ENCODE assay signal across 29 cellular contexts in genomic region chr10:78173360-78174020, GRCh38.
DNase-seq lines count a peak whose midpoint lies in the region; ATAC-seq and TF ChIP-seq lines count a peak whose summit lies in the region.
"Had no signal": no experiment of that assay in that cellular context is flagged by ENCODE, and none has a peak within 500 bp of the region (broad histone marks: within the 10 kb centered on the region; RNA-seq: fewer than 3 reads in every experiment).

No MANE protein-coding gene starts in this region.

- WGBS in IMR-90 (ENCODE audit: extremely low coverage in 2 of 2, insufficient read length in 1 of 2), 2 experiments = 100% methylated on average over 1 of the region's 6 CpGs; no CpG with 5 or more reads in 1 of the 2 experiments
- 79 to 89% methylated on average over 6 of the region's 6 CpGs for WGBS in lung, 2 donors

- in situ Hi-C loops in IMR-90 (cut with MboI; ENCODE audit: low sequenced_read_pairs) = no loop called here

- H4K5ac ChIP-seq in IMR-90 (ENCODE audit: low read depth, low read length) = no peak overlapping the region

- intact Hi-C loops in IMR-90 (cut with micrococcal nuclease) = no loop called here
- intact Hi-C loops in MCF 10A (cut with micrococcal nuclease) = no loop called here

- H3K4me3 ChIP-seq in IMR-90 (ENCODE audit: insufficient read depth, low read depth, low read length) (no peak overlapping the region), lung (no peak overlapping the region)
- H3K4me3 ChIP-seq: hepatocyte, Peyer's patch, right atrium auricular region, smooth muscle cell, testis had no signal

- H3K27me3 ChIP-seq in IMR-90 (ENCODE audit: control insufficient read depth, insufficient read depth, low read length) (peaks cover 8% of the 10 kb centered on the region), lung (ENCODE audit: control insufficient read depth, insufficient read depth) (no peaks in the 10 kb centered on the region)
- H3K27me3 ChIP-seq: Peyer's patch, right atrium auricular region, testis had no signal

- no peak overlapping the region for H3K4me2 ChIP-seq in IMR-90 (ENCODE audit: low read depth, low read length)
- H3K4me2 ChIP-seq: hepatocyte, smooth muscle cell had no signal

- H3K79me1 ChIP-seq in IMR-90 (ENCODE audit: low read depth in 1 of 2, low read length in 2 of 2) = no peaks in the 10 kb centered on the region

- H2AFZ ChIP-seq in IMR-90 (replicated peaks; ENCODE audit: low read length, poor library complexity) = no peak overlapping the region
- H2AFZ ChIP-seq: hepatocyte had no signal

- peak; percentile 54 for DNase-seq in DMS53 (lab: John Stamatoyannopoulos, UW)
- DNase-seq in DMS53 treated with DMSO at 0.1 percent for 48 hours (lab: John Stamatoyannopoulos, UW; ENCODE audit: unreplicated experiment) = no peak
- peak; percentile 42 for DNase-seq in IMR-90
- peak; percentile 54 for DNase-seq in lung (ENCODE audit: low spot score)
- no peak for DNase-seq in MCF 10A (ENCODE audit: unreplicated experiment)
- no peak for DNase-seq in NCI-H2171 treated with DMSO at 0.1 percent for 48 hours (lab: John Stamatoyannopoulos, UW)
- no peak for DNase-seq in occipital lobe (lab: John Stamatoyannopoulos, UW)
- DNase-seq: activated CD4-positive, alpha-beta T cell treated with anti-CD3 and anti-CD28 coated beads, Interleukin-2, amount 10 ng/mL, durations not matched to agents 24 days and 14 days; Calu3; H7; Kasumi-1; kidney glomerular epithelial cell; NCI-H1436 treated with DMSO at 0.1 percent for 48 hours; NCI-H2107; NCI-H526; Peyer's patch; SHP77 treated with DMSO at 0.1 percent for 48 hours; stimulated activated CD4-positive, alpha-beta T cell treated with anti-CD3 and anti-CD28 coated beads, Interleukin-2, amount 100 ng/mL, for 24 hours; testis had no signal

- ATAC-seq in IMR-90 (ENCODE audit: low read depth) (peak; percentile 35; the same call in 1 of the 2 replicates), lung (ENCODE audit: insufficient read depth, low FRiP score) (no peak)
- ATAC-seq: activated naive CD4-positive, alpha-beta T cell treated with anti-CD3 and anti-CD28 coated beads, Interleukin-2, amount 50 U/mL, for 72 hours had no signal

- CTCF ChIA-PET in IMR-90 (lab: Yijun Ruan, JAX) (no interaction called here), MCF 10A (lab: Yijun Ruan, JAX) (interaction anchor here (1.4 kb wide), 1 partner anchor 1023 kb away, joined by 4 read pairs; no protein-coding TSS in a partner anchor)

- no peaks in the 10 kb centered on the region for H3K9me3 Mint-ChIP-seq in MCF 10A (ENCODE audit: unreplicated experiment)
- H3K9me3 Mint-ChIP-seq: activated CD4-positive, alpha-beta T cell treated with anti-CD3 and anti-CD28 coated beads, Interleukin-2, amount 10 ng/mL, durations not matched to agents 24 days and 14 days; activated naive CD4-positive, alpha-beta T cell treated with anti-CD3 and anti-CD28 coated beads, Interleukin-2, amount 50 U/mL, for 72 hours; neural crest cell; stimulated activated naive CD8-positive, alpha-beta T cell treated with anti-CD3 and anti-CD28 coated beads, Interleukin-15, Interleukin-2, amounts not matched to agents 100 ng/mL and 50 ng/mL, for 24 hours had no signal

- no peaks in the 10 kb centered on the region for H3K36me3 ChIP-seq in IMR-90 (ENCODE audit: control insufficient read depth, insufficient read depth, low read length)
- no peaks in the 10 kb centered on the region for H3K36me3 ChIP-seq in lung (ENCODE audit: control insufficient read depth in 2 of 2, insufficient read depth in 2 of 2, low read length in 2 of 2)
- H3K36me3 ChIP-seq: Peyer's patch, right atrium auricular region had no signal

- H3K4me3 Mint-ChIP-seq in MCF 10A (ENCODE audit: unreplicated experiment) = no peak overlapping the region
- H3K4me3 Mint-ChIP-seq: activated CD4-positive, alpha-beta T cell treated with anti-CD3 and anti-CD28 coated beads, Interleukin-2, amount 10 ng/mL, durations not matched to agents 24 days and 14 days; CD14-positive monocyte; memory B cell; neural crest cell; stimulated activated naive CD8-positive, alpha-beta T cell treated with anti-CD3 and anti-CD28 coated beads, Interleukin-15, Interleukin-2, amounts not matched to agents 100 ng/mL and 50 ng/mL, for 24 hours had no signal

- POLR2A ChIA-PET in IMR-90 (lab: Charles Lee; ENCODE audit: unreplicated experiment) (no interaction called here), MCF 10A (lab: Yijun Ruan, JAX) (interaction anchor here (0.6 kb wide), 1 partner anchor 37 kb away, joined by 3 read pairs; no protein-coding TSS in a partner anchor)

- H3K9ac ChIP-seq in IMR-90 (ENCODE audit: low read depth, low read length) = no peak overlapping the region

- peaks cover 24% of the 10 kb centered on the region for H3K27me3 Mint-ChIP-seq in MCF 10A (ENCODE audit: insufficient read depth, unreplicated experiment)
- H3K27me3 Mint-ChIP-seq: stimulated activated naive CD8-positive, alpha-beta T cell treated with anti-CD3 and anti-CD28 coated beads, Interleukin-15, Interleukin-2, amounts not matched to agents 100 ng/mL and 50 ng/mL, for 24 hours had no signal

- no peak for TF ChIP-seq POLR2A in IMR-90 (IDR thresholded peaks at IDR 0.05; ENCODE audit: low read depth, low read length)

- no peaks in the 10 kb centered on the region for H3K36me3 Mint-ChIP-seq in MCF 10A (ENCODE audit: insufficient read depth, unreplicated experiment)
- H3K36me3 Mint-ChIP-seq: activated naive CD4-positive, alpha-beta T cell treated with anti-CD3 and anti-CD28 coated beads, Interleukin-2, amount 50 U/mL, for 72 hours; CD14-positive monocyte; memory B cell had no signal

- H2BK20ac ChIP-seq in IMR-90 (ENCODE audit: low read depth, low read length) = no peak overlapping the region

- peaks cover 10% of the 10 kb centered on the region for H3K9me1 ChIP-seq in IMR-90 (ENCODE audit: insufficient read depth, low read length)

- no peak overlapping the region for H2BK15ac ChIP-seq in IMR-90 (ENCODE audit: low read depth, low read length)

- H4K8ac ChIP-seq in IMR-90 (ENCODE audit: low read depth in 2 of 2, low read length in 2 of 2) = no peak overlapping the region

- no peak overlapping the region for H2AK9ac ChIP-seq in IMR-90 (replicated peaks; ENCODE audit: low read depth, low read length, poor library complexity)

- no peak overlapping the region for H3K56ac ChIP-seq in IMR-90 (ENCODE audit: extremely low read depth, insufficient read depth, low read length)

- H3K18ac ChIP-seq in IMR-90 (ENCODE audit: low read depth, low read length) = no peak overlapping the region

- H3K4me1 ChIP-seq in IMR-90 (ENCODE audit: control insufficient read depth, insufficient read depth, low read length) = peaks cover 5% of the 10 kb centered on the region
- H3K4me1 ChIP-seq in lung (ENCODE audit: control insufficient read depth in 2 of 2, insufficient read depth in 2 of 2, low read length in 2 of 2) = peaks cover 0 to 6% of the 10 kb centered on the region in 2 donors
- H3K4me1 ChIP-seq: Peyer's patch, right atrium auricular region had no signal

- TF ChIP-seq CTCF in IMR-90 (conservative IDR thresholded peaks at IDR 0.05; ENCODE audit: low read depth, low read length) (no peak), VCaP (conservative IDR thresholded peaks at IDR 0.05) (no peak), lung (IDR thresholded peaks at IDR 0.05; ENCODE audit: control extremely low read depth, extremely low read depth) (no peak), MCF 10A (IDR thresholded peaks at IDR 0.05; ENCODE audit: unreplicated experiment) (no peak)

- dilution Hi-C loops in IMR-90 (cut with HindIII; ENCODE audit: low sequenced_read_pairs, unreplicated experiment) = no loop called here

- H3K4me1 Mint-ChIP-seq in MCF 10A (ENCODE audit: insufficient read depth, unreplicated experiment) = no peaks in the 10 kb centered on the region
- H3K4me1 Mint-ChIP-seq: activated CD4-positive, alpha-beta T cell treated with anti-CD3 and anti-CD28 coated beads, Interleukin-2, amount 10 ng/mL, durations not matched to agents 24 days and 14 days; CD14-positive monocyte had no signal

- H2BK5ac ChIP-seq in IMR-90 (ENCODE audit: low read depth, low read length, poor library complexity, severe bottlenecking) = no peak overlapping the region

- H3K14ac ChIP-seq in IMR-90 (replicated peaks; ENCODE audit: low read depth, low read length) = no peak overlapping the region

- BruUV-seq in IMR-90 (replicated peaks; lab: Mats Ljungman, UMichigan) (no TSS peak), MCF 10A (replicated peaks; lab: Mats Ljungman, UMichigan) (no TSS peak)

- H2AK5ac ChIP-seq in IMR-90 (ENCODE audit: low read depth, low read length) = no peak overlapping the region

- H3K27ac ChIP-seq in IMR-90 (ENCODE audit: insufficient read depth, low read length) (no peak overlapping the region), VCaP (peak overlapping the region; percentile 41), lung (ENCODE audit: low read depth in 1 of 2, low read length in 1 of 2) (no peak overlapping the region)
- H3K27ac ChIP-seq: 22Rv1, hepatocyte, Peyer's patch, right atrium auricular region, testis had no signal

- H3K9me3 ChIP-seq in IMR-90 (ENCODE audit: control insufficient read depth, insufficient read depth, low read length) (no peaks in the 10 kb centered on the region), lung (ENCODE audit: control insufficient read depth in 2 of 2, insufficient read depth in 1 of 2, low read length in 1 of 2) (no peaks in the 10 kb centered on the region)
- H3K9me3 ChIP-seq: Peyer's patch, right atrium auricular region, testis had no signal

- no peaks in the 10 kb centered on the region for H4K20me1 ChIP-seq in IMR-90 (ENCODE audit: insufficient read depth, low read length)

- no peak for TF ChIP-seq RAD21 in IMR-90 (IDR thresholded peaks at IDR 0.05; ENCODE audit: low read length)

- no peak overlapping the region for H2BK120ac ChIP-seq in IMR-90 (ENCODE audit: low read depth, low read length)

- H3K23ac ChIP-seq in IMR-90 (ENCODE audit: low read depth, low read length) = no peak overlapping the region

- H4K91ac ChIP-seq in IMR-90 (ENCODE audit: insufficient read depth, low read depth, low read length) = no peak overlapping the region

- no peak overlapping the region for H3K4ac ChIP-seq in IMR-90 (ENCODE audit: low read depth, low read length)

- no peak overlapping the region for H3K27ac Mint-ChIP-seq in MCF 10A (ENCODE audit: low read depth, unreplicated experiment)
- H3K27ac Mint-ChIP-seq: activated CD4-positive, alpha-beta T cell treated with anti-CD3 and anti-CD28 coated beads, Interleukin-2, amount 10 ng/mL, durations not matched to agents 24 days and 14 days; activated naive CD4-positive, alpha-beta T cell treated with anti-CD3 and anti-CD28 coated beads, Interleukin-2, amount 50 U/mL, for 72 hours; CD14-positive monocyte; memory B cell; stimulated activated naive CD8-positive, alpha-beta T cell treated with anti-CD3 and anti-CD28 coated beads, Interleukin-15, Interleukin-2, amounts not matched to agents 100 ng/mL and 50 ng/mL, for 24 hours had no signal

TF ChIP-seq in IMR-90, 13 proteins besides CTCF, POLR2A, EP300 and RAD21 (continues in another document):
- no peak for TF ChIP-seq USF2 (IDR thresholded peaks at IDR 0.05; ENCODE audit: low read depth, low read length)

Comparison
In these comparisons a context has a peak if more than half of its experiments do, and no peak if none do; other contexts are left out.
1. DNase-seq: peak in DMS53 (single experiment), IMR-90 (single experiment) and lung (single experiment); none in DMS53 treated with DMSO at 0.1 percent for 48 hours (single experiment), MCF 10A (single experiment), NCI-H2171 treated with DMSO at 0.1 percent for 48 hours (single experiment) and occipital lobe (single experiment).